In the genomic region with DNA sequence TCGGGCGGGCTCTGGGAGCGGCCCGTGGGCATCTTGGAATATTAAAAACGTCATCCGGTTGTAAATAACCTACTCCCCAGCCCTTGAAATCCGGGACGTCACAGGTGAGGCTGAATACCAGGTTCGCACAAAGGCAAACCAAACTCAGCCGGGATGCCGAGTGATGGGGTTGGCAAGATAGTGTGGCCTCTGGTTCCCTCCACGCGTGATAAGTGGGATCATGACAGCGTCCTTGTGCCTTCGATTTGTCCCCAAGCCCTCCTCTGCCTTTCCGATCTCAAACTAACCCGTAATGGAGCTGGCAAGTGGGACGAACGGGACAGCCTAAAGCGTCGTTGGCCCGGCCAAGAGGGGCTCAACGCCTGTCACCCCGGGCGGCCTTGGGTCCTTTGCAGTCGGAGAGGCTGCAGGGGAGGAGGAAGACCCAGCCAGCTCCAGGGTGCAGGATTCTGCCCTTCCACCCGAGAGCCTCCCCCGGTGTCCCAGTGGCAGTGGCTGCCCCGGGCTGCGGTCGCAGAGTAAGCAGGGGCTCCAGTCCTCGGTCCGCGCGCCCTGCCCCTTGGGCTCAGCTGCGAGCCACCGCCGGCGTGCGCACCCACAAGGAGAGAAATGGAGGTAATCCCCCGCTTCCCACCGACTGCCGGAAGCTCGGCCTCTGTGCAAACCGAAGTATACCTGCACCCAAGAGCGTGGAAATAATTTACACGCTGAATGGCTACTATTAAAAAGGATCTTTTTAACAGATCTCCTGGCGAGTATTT, we compare ENCODE assay signal across 20 cellular contexts. TPM values are rescaled to one million over a fixed set of nuclear protein-coding genes. Genes with fewer than 3 reads are reported as not detected.
DNase-seq lines count a peak whose midpoint lies in the region; TF ChIP-seq lines count a peak whose summit lies in the region.
"Had no signal": no experiment of that assay in that cellular context is flagged by ENCODE, and none has a peak within 500 bp of the region (broad histone marks: within the 10 kb centered on the region; RNA-seq: fewer than 3 reads in every experiment).

No MANE protein-coding gene starts in this region.

- no peak overlapping the region for H2BK5ac ChIP-seq in H9 (ENCODE audit: insufficient read length, low read length)

- H2BK20ac ChIP-seq in H9 (ENCODE audit: low read depth, low read length, poor library complexity, severe bottlenecking), result no peak overlapping the region

- no peaks in the 10 kb centered on the region; a peak in 1 of 7 replicates for H3K36me3 Mint-ChIP-seq in H9 (ENCODE audit: insufficient read depth in 1 of 3, low read depth in 3 of 3)

- no peak overlapping the region for H3K23ac ChIP-seq in H9 (ENCODE audit: insufficient read length, low read depth, low read length)

- DNase-seq in H9 (no peak), ecto neural progenitor cell (ENCODE audit: low spot score) (peak; percentile 73), ascending aorta (ENCODE audit: low spot score in 2 of 2) (no peak), NCI-H524 treated with DMSO at 0.1 percent for 48 hours (lab: John Stamatoyannopoulos, UW) (no peak), HuH-7.5 (ENCODE audit: low spot score) (no peak)
- DNase-seq: activated CD4-positive, alpha-beta T cell treated with anti-CD3 and anti-CD28 coated beads for 48 hours; activated naive CD4-positive, alpha-beta T cell treated with anti-CD3 and anti-CD28 coated beads, Interleukin-2, amount 50 U/mL, for 16 hours; hippocampal formation; naive thymus-derived CD4-positive, alpha-beta T cell; NCI-H1105 treated with DMSO at 0.1 percent for 48 hours; PC-9; right cardiac atrium; stimulated activated CD4-positive, alpha-beta T cell treated with anti-CD3 and anti-CD28 coated beads, Interleukin-4, amount 100 ng/mL, for 4 hours had no signal

- no peak overlapping the region for H3K27ac ChIP-seq in H9 (ENCODE audit: insufficient read length, low read depth, low read length)
- no peak overlapping the region for H3K27ac ChIP-seq in neural cell (ENCODE audit: low read length)
- H3K27ac ChIP-seq in ascending aorta, result no peak overlapping the region
- H3K27ac ChIP-seq: BLaER1, PC-9 had no signal

- whole genome bisulfite sequencing in H9 (ENCODE audit: extremely low coverage, insufficient read length, low lambda C conversion rate), result no CpG with 5 or more reads among the region's 48 CpGs

- H2AFZ ChIP-seq in H9 (ENCODE audit: low read length), result no peak overlapping the region
- no peak overlapping the region for H2AFZ ChIP-seq in neural cell (ENCODE audit: low read depth, low read length)
- H2AFZ ChIP-seq: PC-9 had no signal

- H3K36me3 ChIP-seq in neural cell (ENCODE audit: insufficient read depth, low read length) (no peaks in the 10 kb centered on the region), ascending aorta (no peaks in the 10 kb centered on the region)
- H3K36me3 ChIP-seq: BLaER1 had no signal

- H3K27ac Mint-ChIP-seq in H9, result no peak overlapping the region
- H3K27ac Mint-ChIP-seq: stimulated activated effector memory CD8-positive, alpha-beta T cell treated with anti-CD3 and anti-CD28 coated beads, Interleukin-12 subunit alpha, Interleukin-12 subunit beta, amount 100 ng/mL, for 72 hours had no signal

- no peak overlapping the region for H3K14ac ChIP-seq in H9 (ENCODE audit: insufficient read depth, low read length)

- no peak for TF ChIP-seq EP300 in neural cell (conservative IDR thresholded peaks at IDR 0.05; ENCODE audit: poor library complexity, severe bottlenecking)

- peaks cover 2 to 22% of the 10 kb centered on the region in 2 experiments; a peak in 4 of 5 replicates for H3K9me3 Mint-ChIP-seq in H9

- H3K4me3 ChIP-seq in GM08714 (ENCODE audit: low read length) (peak overlapping the region; percentile 11; the same call in 1 of the 2 replicates), neural cell (ENCODE audit: low read length) (no peak overlapping the region), ascending aorta (no peak overlapping the region)
- H3K4me3 ChIP-seq: BLaER1, K562, PC-9 had no signal

- no peak overlapping the region for H3T11ph ChIP-seq in H9 (ENCODE audit: low read length)

- H4K20me1 ChIP-seq in H9 (ENCODE audit: control insufficient read depth, insufficient read depth, insufficient read length) (no peaks in the 10 kb centered on the region), neural cell (ENCODE audit: insufficient read depth) (no peaks in the 10 kb centered on the region)

- H3K9me3 ChIP-seq in H9 (ENCODE audit: control insufficient read depth, low read depth, low read length) (no peaks in the 10 kb centered on the region), neural cell (ENCODE audit: low read length) (no peaks in the 10 kb centered on the region), ascending aorta (peaks cover 0 to 6% of the 10 kb centered on the region in 2 donors)

- no peaks in the 10 kb centered on the region for H3F3A ChIP-seq in neural cell (ENCODE audit: insufficient read depth, low read length, poor library complexity, severe bottlenecking)

- H4K8ac ChIP-seq in H9 (replicated peaks; ENCODE audit: insufficient read length, low read depth, low read length), result no peak overlapping the region

- intact Hi-C loops in ascending aorta (cut with DNase I), result no loop called here

- H2BK12ac ChIP-seq in H9 (ENCODE audit: insufficient read length, low read depth, low read length), result no peak overlapping the region

- H3K79me2 ChIP-seq in H9 (ENCODE audit: insufficient read depth, low read length) (no peaks in the 10 kb centered on the region), neural cell (replicated peaks; ENCODE audit: insufficient read depth, low read length) (no peaks in the 10 kb centered on the region)

- H3K4me2 ChIP-seq in H9 (ENCODE audit: insufficient read depth, insufficient read length, low read length) (peak overlapping the region; percentile 31), neural cell (ENCODE audit: low read length) (no peak overlapping the region)
- H3K4me2 ChIP-seq: BLaER1, PC-9 had no signal

- no peak overlapping the region for H4K5ac ChIP-seq in H9 (ENCODE audit: insufficient read length, low read depth, low read length)

- no peaks in the 10 kb centered on the region for H3K9me2 ChIP-seq in neural cell (ENCODE audit: insufficient read depth, low read length)

- no peak overlapping the region for H3K9ac ChIP-seq in H9 (ENCODE audit: extremely low read depth, insufficient read length, low read length)
- no peak overlapping the region for H3K9ac ChIP-seq in neural cell (ENCODE audit: low read length)
- H3K9ac ChIP-seq: BLaER1 had no signal

- TF ChIP-seq CTCF in H9 (conservative IDR thresholded peaks at IDR 0.05) (no peak), neural cell (IDR thresholded peaks at IDR 0.05; ENCODE audit: poor library complexity, severe bottlenecking) (no peak), ascending aorta (IDR thresholded peaks at IDR 0.05) (no peak)

- H3K27me3 ChIP-seq in H9 (ENCODE audit: insufficient read depth, low read length) (peaks cover 93% of the 10 kb centered on the region), neural cell (ENCODE audit: insufficient read depth, low read depth, low read length) (peaks cover 100% of the 10 kb centered on the region), ascending aorta (peaks cover 19% of the 10 kb centered on the region)

- peak overlapping the region; percentile 34 to 74; a peak in 4 of 5 replicates for H3K4me3 Mint-ChIP-seq in H9
- H3K4me3 Mint-ChIP-seq: stimulated activated effector memory CD8-positive, alpha-beta T cell treated with anti-CD3 and anti-CD28 coated beads, Interleukin-12 subunit alpha, Interleukin-12 subunit beta, amount 100 ng/mL, for 72 hours had no signal

- no peak overlapping the region for H2AK5ac ChIP-seq in H9 (ENCODE audit: insufficient read length, low read length)

- H3K4me1 ChIP-seq in H9 (ENCODE audit: insufficient read depth, low read length), result no peaks in the 10 kb centered on the region
- H3K4me1 ChIP-seq in ascending aorta, result no peaks in the 10 kb centered on the region

- H3K4ac ChIP-seq in H9 (ENCODE audit: low read depth, low read length), result no peak overlapping the region

- TF ChIP-seq RAD21 in neural cell (conservative IDR thresholded peaks at IDR 0.05), result no peak

- no peak overlapping the region for H3K18ac ChIP-seq in H9 (ENCODE audit: insufficient read length, low read depth, low read length)

- no peak overlapping the region for H4K91ac ChIP-seq in H9 (ENCODE audit: insufficient read length, low read depth, low read length)

- H2BK15ac ChIP-seq in H9 (ENCODE audit: low read depth, low read length), result no peak overlapping the region

- peaks cover under 1% of the 10 kb centered on the region for H3K23me2 ChIP-seq in H9 (ENCODE audit: insufficient read length, low read depth, low read length, poor library complexity, severe bottlenecking)

- peaks cover 100% of the 10 kb centered on the region for H3K27me3 Mint-ChIP-seq in H9 (ENCODE audit: low read depth)

- H3K56ac ChIP-seq in H9 (ENCODE audit: insufficient read length, low read depth, low read length), result no peak overlapping the region

- H3K4me1 Mint-ChIP-seq in H9, result peaks cover 8 to 27% of the 10 kb centered on the region in 2 experiments

- no peaks in the 10 kb centered on the region for H3K79me1 ChIP-seq in H9 (ENCODE audit: insufficient read depth, low read depth, low read length, poor library complexity, severe bottlenecking)

- no peak overlapping the region for H2BK120ac ChIP-seq in H9 (ENCODE audit: low read depth, low read length, poor library complexity, severe bottlenecking)

TF ChIP-seq in neural cell, 6 proteins besides CTCF, POLR2A, EP300 and RAD21:
- TF ChIP-seq SMC3 (conservative IDR thresholded peaks at IDR 0.05; ENCODE audit: poor library complexity) (no peak), EZH2 (IDR thresholded peaks at IDR 0.05; ENCODE audit: borderline replicate concordance, insufficient read depth, low read length, poor library complexity, severe bottlenecking) (peak; percentile 91), TAF1 (IDR thresholded peaks at IDR 0.05; ENCODE audit: low read depth) (no peak)
TF ChIP-seq in neural cell: peak in this region for 1.

RNA-seq across cellular contexts. Expression of gene PAX3, which starts 13.4 kb away (rescaled TPM):
- not detected in 2 replicates for total RNA-seq in H9 (2021)
- polyA plus RNA-seq in neural cell, result 0.52 TPM in 1 of 2 replicates, not detected in the other
- not detected in 2 replicates for polyA minus RNA-seq in neural cell
- not detected for total RNA-seq in ascending aorta
- total RNA-seq: K562; naive thymus-derived CD4-positive, alpha-beta T cell; PC-9; T-helper 1 cell treated with Interleukin-12 subunit alpha and Interleukin-12 subunit beta and Interleukin-4 antibody, amounts not matched to agents 30 ng/mL and 1 ng/mL, for 36 hours had no signal
- polyA plus RNA-seq: esophagus; K562; naive thymus-derived CD4-positive, alpha-beta T cell had no signal
